In the genomic region with DNA sequence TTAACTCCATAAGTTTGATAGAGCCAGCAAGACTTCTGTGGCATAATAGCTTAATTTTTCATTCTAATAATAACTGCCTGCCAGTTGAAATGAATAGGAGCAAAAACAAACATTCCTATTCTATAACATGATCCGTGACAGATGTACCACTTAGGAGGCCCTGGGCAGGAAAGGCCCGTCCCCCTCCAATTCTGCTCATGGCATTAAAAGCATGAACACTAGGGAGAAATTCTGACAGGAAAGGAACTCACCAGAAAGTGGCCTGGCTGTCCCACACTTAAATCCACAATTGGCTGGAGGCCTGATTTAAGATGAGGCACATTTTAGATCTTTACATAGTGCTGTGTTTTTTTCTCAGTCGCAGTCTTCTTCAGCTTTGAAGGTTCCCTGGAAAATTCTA, we compare ENCODE assay signal across 15 cellular contexts.
A peak's percentile ranks its signal among the peaks of the same experiment; 100 is the strongest.
DNase-seq lines count a peak whose midpoint lies in the region; ATAC-seq and TF ChIP-seq lines count a peak whose summit lies in the region.
"Had no signal": no experiment of that assay in that cellular context is flagged by ENCODE, and none has a peak within 500 bp of the region (broad histone marks: within the 10 kb centered on the region; RNA-seq: fewer than 3 reads in every experiment).

No MANE protein-coding gene starts in this region.

- H3K36me3 ChIP-seq in Karpas-422 (ENCODE audit: insufficient read depth, low read length), result no peaks in the 10 kb centered on the region
- no peaks in the 10 kb centered on the region for H3K36me3 ChIP-seq in SJCRH30
- H3K36me3 ChIP-seq in aorta (ENCODE audit: control insufficient read depth in 1 of 2, insufficient read depth in 2 of 2, low read length in 1 of 2), result no peaks in the 10 kb centered on the region
- H3K36me3 ChIP-seq: BE2C had no signal

- TF ChIP-seq CTCF in dorsolateral prefrontal cortex (IDR thresholded peaks at IDR 0.05 in 54 of 56, conservative IDR thresholded peaks at IDR 0.05 in 2 of 56; ENCODE audit: low read depth in 1 of 56, partially characterized antibody in 56 of 56), result no peak

- H3K4me1 ChIP-seq in Karpas-422 (ENCODE audit: low read length), result peaks cover 3% of the 10 kb centered on the region; the same call in 1 of the 2 replicates
- H3K4me1 ChIP-seq in SJCRH30, result peaks cover 46% of the 10 kb centered on the region
- no peaks in the 10 kb centered on the region for H3K4me1 ChIP-seq in aorta (ENCODE audit: control insufficient read depth in 1 of 2, insufficient read depth in 2 of 2, low read length in 2 of 2)
- H3K4me1 ChIP-seq: BE2C had no signal

- peak; percentile 48 for DNase-seq in DMS 273 (lab: John Stamatoyannopoulos, UW; ENCODE audit: unreplicated experiment)
- DNase-seq in Karpas-422, result no peak
- DNase-seq in NCI-H2081 treated with DMSO at 0.1 percent for 48 hours (lab: John Stamatoyannopoulos, UW), result peak; percentile 73
- DNase-seq in SJCRH30, result peak; percentile 65 to 82
- DNase-seq in dorsolateral prefrontal cortex, result no peak
- no peak for DNase-seq in midbrain (lab: John Stamatoyannopoulos, UW)
- no peak for DNase-seq in stimulated activated CD4-positive, alpha-beta T cell treated with anti-CD3 and anti-CD28 coated beads, Interleukin-12 subunit alpha, Interleukin-12 subunit beta, amount 100 ng/mL, for 4 hours
- no peak for DNase-seq in aorta
- DNase-seq: BE2C; CD4-positive, alpha-beta memory T cell; GM23248; NCI-H526 treated with DMSO at 0.1 percent for 48 hours; Right ventricle myocardium superior had no signal

- 48 to 53% methylated on average over 3 of the region's 3 CpGs for WGBS in aorta, 2 donors

- 0 out of 2 replicates have a peak overlapping the region, but pooled peaks have one; percentile 23 for H2AFZ ChIP-seq in Karpas-422 (ENCODE audit: low read length)
- H2AFZ ChIP-seq: GM23248 had no signal

- H3K27ac ChIP-seq in Karpas-422 (ENCODE audit: low read length) (no peak overlapping the region), SJCRH30 (peak overlapping the region; percentile 60), dorsolateral prefrontal cortex (no peak overlapping the region), aorta (ENCODE audit: low read depth in 1 of 2, low read length in 2 of 2) (no peak overlapping the region)
- H3K27ac ChIP-seq: GM23248 had no signal

- intact Hi-C loops in dorsolateral prefrontal cortex (cut with DNase I) (no loop called here), aorta (cut with DNase I) (no loop called here)

- H3K9me3 ChIP-seq in Karpas-422 (ENCODE audit: low read length), result no peaks in the 10 kb centered on the region
- H3K9me3 ChIP-seq in SJCRH30 (replicated peaks), result no peaks in the 10 kb centered on the region
- H3K9me3 ChIP-seq in aorta (ENCODE audit: control insufficient read depth, low read length), result no peaks in the 10 kb centered on the region
- H3K9me3 ChIP-seq: BE2C had no signal

- H3K4me3 ChIP-seq in Karpas-422 (ENCODE audit: low read length), result no peak overlapping the region
- no peak overlapping the region for H3K4me3 ChIP-seq in SJCRH30
- H3K4me3 ChIP-seq in dorsolateral prefrontal cortex, result no peak overlapping the region
- H3K4me3 ChIP-seq in aorta (ENCODE audit: low read length in 2 of 2), result no peak overlapping the region
- H3K4me3 ChIP-seq: GM23248 had no signal

- H3K9me2 ChIP-seq in Karpas-422 (replicated peaks; ENCODE audit: insufficient read depth, low read length), result no peaks in the 10 kb centered on the region

- no peak overlapping the region for H3K9ac ChIP-seq in Karpas-422 (ENCODE audit: low read length)
- H3K9ac ChIP-seq: GM23248 had no signal

- H3K27me3 ChIP-seq in Karpas-422 (ENCODE audit: low read length), result no peaks in the 10 kb centered on the region
- H3K27me3 ChIP-seq in SJCRH30, result no peaks in the 10 kb centered on the region
- H3K27me3 ChIP-seq in dorsolateral prefrontal cortex, result no peaks in the 10 kb centered on the region
- no peaks in the 10 kb centered on the region for H3K27me3 ChIP-seq in aorta (ENCODE audit: control insufficient read depth in 1 of 2, insufficient read depth in 2 of 2, low read length in 1 of 2)
- H3K27me3 ChIP-seq: BE2C had no signal

- no peaks in the 10 kb centered on the region for H3K79me2 ChIP-seq in Karpas-422 (ENCODE audit: low read length)

- H4K20me1 ChIP-seq in Karpas-422 (ENCODE audit: insufficient read depth, low read depth, low read length), result no peaks in the 10 kb centered on the region

- H3K4me2 ChIP-seq in Karpas-422 (ENCODE audit: low read depth, low read length, poor library complexity, severe bottlenecking), result no peak overlapping the region

- ATAC-seq in aorta (ENCODE audit: low FRiP score), result no peak
- ATAC-seq: HCT116, Panc1 had no signal

Comparison
In these comparisons a context has a peak if more than half of its experiments do, and no peak if none do; other contexts are left out.
1. DNase-seq: peak in DMS 273 (single experiment), NCI-H2081 treated with DMSO at 0.1 percent for 48 hours (single experiment) and SJCRH30 (2 of 2); none in Karpas-422 (single experiment), dorsolateral prefrontal cortex (0 of 10), midbrain (single experiment), stimulated activated CD4-positive, alpha-beta T cell treated with anti-CD3 and anti-CD28 coated beads, Interleukin-12 subunit alpha, Interleukin-12 subunit beta, amount 100 ng/mL, for 4 hours (single experiment) and aorta (0 of 2).